ENCODE assay signal across 32 cellular contexts in the genomic region with DNA sequence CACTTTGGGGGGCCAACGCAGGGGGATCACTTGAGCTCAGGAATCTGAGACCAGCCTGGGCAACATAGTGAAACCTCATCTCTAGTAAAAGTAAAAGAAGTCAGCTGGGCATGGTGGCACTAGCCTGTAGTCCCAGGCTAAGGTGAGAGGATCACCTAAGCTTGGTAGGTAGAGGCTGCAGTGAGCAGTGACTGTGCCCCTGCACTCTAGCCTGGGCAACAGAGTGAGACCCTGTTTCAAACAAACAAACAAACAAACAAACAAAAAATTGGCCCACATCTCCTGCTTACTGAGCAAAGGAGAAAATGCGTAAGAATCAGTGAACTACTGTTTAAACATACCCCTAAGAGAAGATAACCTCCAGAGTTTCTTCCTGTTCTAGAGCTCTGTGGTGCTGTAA.
"Had no signal": no experiment of that assay in that cellular context is flagged by ENCODE, and none has a peak within 500 bp of the region (broad histone marks: within the 10 kb centered on the region; RNA-seq: fewer than 3 reads in every experiment).

No MANE protein-coding gene starts in this region.

- H3K4me2 ChIP-seq: SK-N-SH had no signal

- H3K27me3 ChIP-seq: adrenal gland, body of pancreas, breast epithelium, Peyer's patch, SJSA1 had no signal

- DNase-seq: activated CD4-positive, alpha-beta memory T cell treated with anti-CD3 and anti-CD28 coated beads, Interleukin-2, amount 10 ng/mL, durations not matched to agents 7 days and 5 days; activated CD4-positive, alpha-beta T cell treated with anti-CD3 and anti-CD28 coated beads for 36 hours; activated CD8-positive, alpha-beta memory T cell treated with anti-CD3 and anti-CD28 coated beads for 24 hours; activated CD8-positive, alpha-beta memory T cell treated with anti-CD3 and anti-CD28 coated beads, Interleukin-2, amount 10 ng/mL, durations not matched to agents 7 days and 5 days; activated gamma-delta T cell treated with Interleukin-2 at 50 U/mL for 16 hours; activated naive CD4-positive, alpha-beta T cell treated with anti-CD3 and anti-CD28 coated beads for 36 hours; activated T-cell treated with anti-CD3 and anti-CD28 coated beads, Interleukin-2, amount 50 U/mL, for 24 hours; adrenal gland; body of pancreas; NCI-H1092 treated with DMSO at 0.1 percent for 48 hours; NCI-H1417; NCI-H146; NCI-H187; NCI-H2081; NCI-H2171 treated with DMSO at 0.1 percent for 48 hours; NCI-H2227 treated with DMSO at 0.1 percent for 48 hours; NCI-H446; NCI-H524; NCI-H69; NCI-H82; PC-3; Peyer's patch; RPMI8226; SHP77 treated with DMSO at 0.1 percent for 48 hours; SK-N-SH had no signal

- H3K27ac ChIP-seq: adrenal gland, body of pancreas, breast epithelium, Peyer's patch, SJSA1 had no signal

- H3K9me3 Mint-ChIP-seq: activated CD4-positive, alpha-beta memory T cell treated with anti-CD3 and anti-CD28 coated beads, Interleukin-2, amount 10 ng/mL, durations not matched to agents 7 days and 5 days; activated naive CD4-positive, alpha-beta T cell treated with anti-CD3 and anti-CD28 coated beads, Interleukin-2, amount 50 U/mL, for 72 hours; activated T-cell treated with anti-CD3 and anti-CD28 coated beads, Interleukin-2, amount 50 U/mL, for 24 hours; activated T-helper 2 cell treated with anti-CD3 and anti-CD28 coated beads, Interferon-gamma antibody, Interleukin-2, Interleukin-4, amounts not matched to agents 10 μg/mL and 5 μg/mL and 100 μg/mL, durations not matched to agents 14 hours and 24 hours and 36 hours; T-helper 1 cell treated with Interleukin-12 subunit alpha and Interleukin-12 subunit beta and Interleukin-4 antibody, amounts not matched to agents 30 μg/mL and 1 μg/mL, for 36 hours; T-helper 2 cell treated with Interferon-gamma antibody and Interleukin-4, amounts not matched to agents 5 μg/mL and 100 μg/mL, for 36 hours had no signal

- ATAC-seq: activated CD4-positive, alpha-beta T cell treated with anti-CD3 and anti-CD28 coated beads for 36 hours; activated CD4-positive, CD25-positive, alpha-beta regulatory T cell treated with anti-CD3 and anti-CD28 coated beads, Interleukin-2, amount 50 U/mL, for 24 hours; activated CD8-positive, alpha-beta memory T cell treated with anti-CD3 and anti-CD28 coated beads, Interleukin-2, amount 10 ng/mL, durations not matched to agents 7 days and 5 days; activated naive CD4-positive, alpha-beta T cell treated with anti-CD3 and anti-CD28 coated beads, Interleukin-2, amount 50 U/mL, for 72 hours; body of pancreas; PC-3 had no signal

- H3K9ac ChIP-seq: SK-N-SH had no signal

- H3K27ac Mint-ChIP-seq: activated CD4-positive, alpha-beta memory T cell treated with anti-CD3 and anti-CD28 coated beads, Interleukin-2, amount 10 ng/mL, durations not matched to agents 7 days and 5 days; activated CD4-positive, alpha-beta T cell treated with anti-CD3 and anti-CD28 coated beads for 36 hours; activated CD8-positive, alpha-beta memory T cell treated with anti-CD3 and anti-CD28 coated beads, Interleukin-2, amount 10 ng/mL, durations not matched to agents 7 days and 5 days; activated naive CD4-positive, alpha-beta T cell treated with anti-CD3 and anti-CD28 coated beads for 36 hours; activated naive CD4-positive, alpha-beta T cell treated with anti-CD3 and anti-CD28 coated beads, Interleukin-2, amount 50 U/mL, for 72 hours; activated T-cell treated with anti-CD3 and anti-CD28 coated beads, Interleukin-2, amount 50 U/mL, for 24 hours; activated T-helper 2 cell treated with anti-CD3 and anti-CD28 coated beads, Interferon-gamma antibody, Interleukin-2, Interleukin-4, amounts not matched to agents 10 μg/mL and 5 μg/mL and 100 μg/mL, durations not matched to agents 14 hours and 24 hours and 36 hours; T-helper 1 cell treated with Interleukin-12 subunit alpha and Interleukin-12 subunit beta and Interleukin-4 antibody, amounts not matched to agents 30 μg/mL and 1 μg/mL, for 36 hours; T-helper 2 cell treated with Interferon-gamma antibody and Interleukin-4, amounts not matched to agents 5 μg/mL and 100 μg/mL, for 36 hours had no signal

- H3K36me3 Mint-ChIP-seq: activated naive CD4-positive, alpha-beta T cell treated with anti-CD3 and anti-CD28 coated beads, Interleukin-2, amount 50 U/mL, for 72 hours had no signal

- H3K4me3 ChIP-seq: adrenal gland, body of pancreas, breast epithelium, Peyer's patch, SJSA1 had no signal

- H3K36me3 ChIP-seq: adrenal gland, breast epithelium, Peyer's patch, SJSA1 had no signal

- H3K4me1 ChIP-seq: breast epithelium had no signal

- H3K27me3 Mint-ChIP-seq: activated CD4-positive, alpha-beta memory T cell treated with anti-CD3 and anti-CD28 coated beads, Interleukin-2, amount 10 ng/mL, durations not matched to agents 7 days and 5 days; activated CD4-positive, alpha-beta T cell treated with anti-CD3 and anti-CD28 coated beads for 36 hours; activated CD8-positive, alpha-beta memory T cell treated with anti-CD3 and anti-CD28 coated beads, Interleukin-2, amount 10 ng/mL, durations not matched to agents 7 days and 5 days; activated T-cell treated with anti-CD3 and anti-CD28 coated beads, Interleukin-2, amount 50 U/mL, for 24 hours had no signal

- H3K4me3 Mint-ChIP-seq: activated CD4-positive, alpha-beta memory T cell treated with anti-CD3 and anti-CD28 coated beads, Interleukin-2, amount 10 ng/mL, durations not matched to agents 7 days and 5 days; activated CD4-positive, alpha-beta T cell treated with anti-CD3 and anti-CD28 coated beads for 36 hours; activated CD8-positive, alpha-beta memory T cell treated with anti-CD3 and anti-CD28 coated beads, Interleukin-2, amount 10 ng/mL, durations not matched to agents 7 days and 5 days; activated naive CD4-positive, alpha-beta T cell treated with anti-CD3 and anti-CD28 coated beads for 36 hours; activated T-cell treated with anti-CD3 and anti-CD28 coated beads, Interleukin-2, amount 50 U/mL, for 24 hours; T-helper 1 cell treated with Interleukin-12 subunit alpha and Interleukin-12 subunit beta and Interleukin-4 antibody, amounts not matched to agents 30 μg/mL and 1 μg/mL, for 36 hours; T-helper 2 cell treated with Interferon-gamma antibody and Interleukin-4, amounts not matched to agents 5 μg/mL and 100 μg/mL, for 36 hours had no signal
